Comparison of ENCODE assay signal across 1 cellular context in genomic region chr17:50828508-50829170, GRCh38.
TF ChIP-seq lines count a peak whose summit lies in the region.

No MANE protein-coding gene starts in this region.

TF ChIP-seq in K562, 482 proteins besides CTCF, POLR2A, EP300 and RAD21 (continued from another document):
- TF ChIP-seq STAT6 (CRISPR knock-in tag; IDR thresholded peaks at IDR 0.05) (no peak), ELF2 (CRISPR knock-in tag; IDR thresholded peaks at IDR 0.05) (no peak), MITF (IDR thresholded peaks at IDR 0.05) (no peak), ATF3 (IDR thresholded peaks at IDR 0.05) (no peak), ATF3 (CRISPR knock-in tag; conservative IDR thresholded peaks at IDR 0.05) (no peak), PHTF2 (CRISPR knock-in tag; IDR thresholded peaks at IDR 0.05) (no peak), TAL1 (IDR thresholded peaks at IDR 0.05) (no peak)
- TF ChIP-seq, protein P1, sequence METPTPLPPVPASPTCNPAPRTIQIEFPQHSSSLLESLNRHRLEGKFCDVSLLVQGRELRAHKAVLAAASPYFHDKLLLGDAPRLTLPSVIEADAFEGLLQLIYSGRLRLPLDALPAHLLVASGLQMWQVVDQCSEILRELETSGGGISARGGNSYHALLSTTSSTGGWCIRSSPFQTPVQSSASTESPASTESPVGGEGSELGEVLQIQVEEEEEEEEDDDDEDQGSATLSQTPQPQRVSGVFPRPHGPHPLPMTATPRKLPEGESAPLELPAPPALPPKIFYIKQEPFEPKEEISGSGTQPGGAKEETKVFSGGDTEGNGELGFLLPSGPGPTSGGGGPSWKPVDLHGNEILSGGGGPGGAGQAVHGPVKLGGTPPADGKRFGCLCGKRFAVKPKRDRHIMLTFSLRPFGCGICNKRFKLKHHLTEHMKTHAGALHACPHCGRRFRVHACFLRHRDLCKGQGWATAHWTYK (CRISPR knock-in tag; IDR thresholded peaks at IDR 0.05) = no peak
